1 cellular context compared by ENCODE assay signal in the genomic region with DNA sequence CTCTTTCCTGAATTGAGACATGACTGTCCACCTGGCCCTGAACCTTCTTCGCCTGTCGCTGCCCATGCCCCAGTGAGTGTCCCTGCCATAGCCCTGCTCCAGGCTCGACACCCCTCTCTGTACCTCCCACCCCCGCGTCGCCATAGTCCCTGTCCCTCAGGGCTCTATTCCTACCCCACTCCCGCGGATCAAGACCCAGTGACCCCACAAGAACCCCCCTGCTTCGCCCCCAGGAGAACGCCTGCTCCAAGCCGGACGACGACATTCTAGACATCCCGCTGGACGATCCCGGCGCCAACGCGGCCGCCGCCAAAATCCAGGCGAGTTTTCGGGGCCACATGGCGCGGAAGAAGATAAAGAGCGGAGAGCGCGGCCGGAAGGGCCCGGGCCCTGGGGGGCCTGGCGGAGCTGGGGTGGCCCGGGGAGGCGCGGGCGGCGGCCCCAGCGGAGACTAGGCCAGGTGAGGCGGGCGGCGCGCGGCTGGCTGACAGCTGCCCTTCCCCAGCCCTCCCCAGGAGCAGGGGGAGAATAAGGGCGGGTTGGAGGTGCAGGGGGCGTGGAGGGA.
TF ChIP-seq lines count a peak whose summit lies in the region.

No MANE protein-coding gene starts in this region.

TF ChIP-seq in SK-N-SH, 30 proteins besides CTCF, POLR2A, EP300 and RAD21 (continued from another document):
- TF ChIP-seq, protein P1, sequence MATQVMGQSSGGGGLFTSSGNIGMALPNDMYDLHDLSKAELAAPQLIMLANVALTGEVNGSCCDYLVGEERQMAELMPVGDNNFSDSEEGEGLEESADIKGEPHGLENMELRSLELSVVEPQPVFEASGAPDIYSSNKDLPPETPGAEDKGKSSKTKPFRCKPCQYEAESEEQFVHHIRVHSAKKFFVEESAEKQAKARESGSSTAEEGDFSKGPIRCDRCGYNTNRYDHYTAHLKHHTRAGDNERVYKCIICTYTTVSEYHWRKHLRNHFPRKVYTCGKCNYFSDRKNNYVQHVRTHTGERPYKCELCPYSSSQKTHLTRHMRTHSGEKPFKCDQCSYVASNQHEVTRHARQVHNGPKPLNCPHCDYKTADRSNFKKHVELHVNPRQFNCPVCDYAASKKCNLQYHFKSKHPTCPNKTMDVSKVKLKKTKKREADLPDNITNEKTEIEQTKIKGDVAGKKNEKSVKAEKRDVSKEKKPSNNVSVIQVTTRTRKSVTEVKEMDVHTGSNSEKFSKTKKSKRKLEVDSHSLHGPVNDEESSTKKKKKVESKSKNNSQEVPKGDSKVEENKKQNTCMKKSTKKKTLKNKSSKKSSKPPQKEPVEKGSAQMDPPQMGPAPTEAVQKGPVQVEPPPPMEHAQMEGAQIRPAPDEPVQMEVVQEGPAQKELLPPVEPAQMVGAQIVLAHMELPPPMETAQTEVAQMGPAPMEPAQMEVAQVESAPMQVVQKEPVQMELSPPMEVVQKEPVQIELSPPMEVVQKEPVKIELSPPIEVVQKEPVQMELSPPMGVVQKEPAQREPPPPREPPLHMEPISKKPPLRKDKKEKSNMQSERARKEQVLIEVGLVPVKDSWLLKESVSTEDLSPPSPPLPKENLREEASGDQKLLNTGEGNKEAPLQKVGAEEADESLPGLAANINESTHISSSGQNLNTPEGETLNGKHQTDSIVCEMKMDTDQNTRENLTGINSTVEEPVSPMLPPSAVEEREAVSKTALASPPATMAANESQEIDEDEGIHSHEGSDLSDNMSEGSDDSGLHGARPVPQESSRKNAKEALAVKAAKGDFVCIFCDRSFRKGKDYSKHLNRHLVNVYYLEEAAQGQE (IDR thresholded peaks at IDR 0.05; ENCODE audit: low read depth, low read length) = no peak
- TF ChIP-seq TAF1 (IDR thresholded peaks at IDR 0.05; ENCODE audit: borderline replicate concordance, low read depth, low read length) (no peak), TCF12 (IDR thresholded peaks at IDR 0.05) (no peak), RCOR1 (IDR thresholded peaks at IDR 0.05; ENCODE audit: low read length) (no peak), GABPA (IDR thresholded peaks at IDR 0.05; ENCODE audit: low read depth) (no peak), FOSL2 (IDR thresholded peaks at IDR 0.05; ENCODE audit: borderline replicate concordance, low read depth) (no peak), CHD2 (IDR thresholded peaks at IDR 0.05; ENCODE audit: low read length, partially characterized antibody) (no peak), POLR2AphosphoS5 (IDR thresholded peaks at IDR 0.05; ENCODE audit: low read depth, low read length) (no peak), NFIC (IDR thresholded peaks at IDR 0.05; ENCODE audit: borderline replicate concordance) (no peak), JUND (IDR thresholded peaks at IDR 0.05) (no peak)
- TF ChIP-seq, protein P2, sequence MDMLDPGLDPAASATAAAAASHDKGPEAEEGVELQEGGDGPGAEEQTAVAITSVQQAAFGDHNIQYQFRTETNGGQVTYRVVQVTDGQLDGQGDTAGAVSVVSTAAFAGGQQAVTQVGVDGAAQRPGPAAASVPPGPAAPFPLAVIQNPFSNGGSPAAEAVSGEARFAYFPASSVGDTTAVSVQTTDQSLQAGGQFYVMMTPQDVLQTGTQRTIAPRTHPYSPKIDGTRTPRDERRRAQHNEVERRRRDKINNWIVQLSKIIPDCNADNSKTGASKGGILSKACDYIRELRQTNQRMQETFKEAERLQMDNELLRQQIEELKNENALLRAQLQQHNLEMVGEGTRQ (IDR thresholded peaks at IDR 0.05; ENCODE audit: borderline replicate concordance, low read depth, low read length) = no peak
